ENCODE assay signal across 9 cellular contexts in genomic region chr17:82882715-82883446, GRCh38. TPM values are rescaled to one million over a fixed set of nuclear protein-coding genes. Genes with fewer than 3 reads are reported as not detected.
DNase-seq lines count a peak whose midpoint lies in the region; ATAC-seq and TF ChIP-seq lines count a peak whose summit lies in the region.
"Had no signal": no experiment of that assay in that cellular context is flagged by ENCODE, and none has a peak within 500 bp of the region (broad histone marks: within the 10 kb centered on the region; RNA-seq: fewer than 3 reads in every experiment).

No MANE protein-coding gene starts in this region.

- DNase-seq in left cardiac atrium (no peak), cardiac septum (ENCODE audit: low spot score) (no peak), sigmoid colon (no peak), 8988T (no peak), GM23248 (no peak)

- H3K9me2 ChIP-seq in GM23248 (ENCODE audit: insufficient read depth): no peaks in the 10 kb centered on the region

- H3F3A ChIP-seq in GM23248 (ENCODE audit: insufficient read depth): 0 out of 2 replicates have a peak, but pooled peaks cover 4% of the 10 kb centered on the region

- H3K9ac ChIP-seq in GM23248: no peak overlapping the region

- peak overlapping the region; percentile 95 for H3K27ac Mint-ChIP-seq in activated naive CD8-positive, alpha-beta T cell

- TF ChIP-seq EP300 in sigmoid colon (IDR thresholded peaks at IDR 0.05): no peak

- TF ChIP-seq POLR2A in sigmoid colon (IDR thresholded peaks at IDR 0.05): no peak

- no peak overlapping the region for H2AFZ ChIP-seq in GM23248

- in situ Hi-C loops in GM23248 (cut with MboI): no loop called here

- H3K36me3 ChIP-seq in sigmoid colon (no peaks in the 10 kb centered on the region), GM23248 (ENCODE audit: low read depth) (no peaks in the 10 kb centered on the region)

- TF ChIP-seq CTCF in sigmoid colon (IDR thresholded peaks at IDR 0.05): no peak

- H3K79me2 ChIP-seq in GM23248 (ENCODE audit: insufficient read depth): no peaks in the 10 kb centered on the region; the same call in 1 of the 2 replicates

- intact Hi-C loops in left cardiac atrium (cut with DNase I) (no loop called here), cardiac septum (cut with DNase I) (no loop called here), sigmoid colon (cut with DNase I) (no loop called here)

- no peak overlapping the region for H3K4me2 ChIP-seq in GM23248 (ENCODE audit: unreplicated experiment)

- H3K27ac ChIP-seq in sigmoid colon (peak overlapping the region in 3 of 4 donors; percentile 23 to 58 (median 35)), GM23248 (no peak overlapping the region)

- H3K4me3 Mint-ChIP-seq in activated naive CD8-positive, alpha-beta T cell: peak overlapping the region; percentile 83

- 22 to 62% methylated on average over 39 of the region's 39 CpGs for WGBS in sigmoid colon, 2 donors
- WGBS in GM23248 (ENCODE audit: low coverage in 1 of 2, low lambda C conversion rate in 2 of 2, missing lambda C conversion rate in 2 of 2), 2 experiments: 92 to 94% methylated on average over 36 to 39 of the region's 39 CpGs

- H3K27me3 Mint-ChIP-seq in activated naive CD8-positive, alpha-beta T cell: no peaks in the 10 kb centered on the region

- H3K4me1 Mint-ChIP-seq in activated naive CD8-positive, alpha-beta T cell (ENCODE audit: low read depth): peaks cover 82% of the 10 kb centered on the region

- ATAC-seq in left cardiac atrium: peak; percentile 10 to 35
- no peak for ATAC-seq in HG03108 (IDR thresholded peaks at IDR 0.05; ENCODE audit: unreplicated experiment)
- no peak for ATAC-seq in HG03342 (IDR thresholded peaks at IDR 0.05; ENCODE audit: unreplicated experiment)

- H3K9me3 Mint-ChIP-seq in activated naive CD8-positive, alpha-beta T cell (ENCODE audit: low read depth): no peaks in the 10 kb centered on the region

- H3K4me3 ChIP-seq in sigmoid colon (no peak overlapping the region), GM23248 (no peak overlapping the region)

- peaks cover 0 to 28% (median 19%) of the 10 kb centered on the region in 4 donors for H3K4me1 ChIP-seq in sigmoid colon
- peaks cover 12% of the 10 kb centered on the region for H3K4me1 ChIP-seq in GM23248 (ENCODE audit: insufficient read depth)

- H3K9me3 ChIP-seq in sigmoid colon (no peaks in the 10 kb centered on the region), GM23248 (ENCODE audit: low read depth) (no peaks in the 10 kb centered on the region)

- H3K27me3 ChIP-seq in sigmoid colon: no peaks in the 10 kb centered on the region
- H3K27me3 ChIP-seq in GM23248 (replicated peaks; ENCODE audit: insufficient read depth): no peaks in the 10 kb centered on the region

- no peaks in the 10 kb centered on the region for H4K20me1 ChIP-seq in GM23248 (ENCODE audit: insufficient read depth)

- H3K36me3 Mint-ChIP-seq in activated naive CD8-positive, alpha-beta T cell: peaks cover 10% of the 10 kb centered on the region

RNA-seq across cellular contexts. Expression of gene ZNF750, which starts 43.1 kb away (rescaled TPM):
- total RNA-seq in left cardiac atrium (not detected), cardiac septum (not detected), sigmoid colon (not detected)
- polyA plus RNA-seq in sigmoid colon (under 1 TPM in 1 of 3 donors, not detected in 2; 0.01 TPM), GM23248 (2016; fragmentation: Nextera tagmentation; extraction: Ambion mirVana) (0.11 TPM in 1 of 2 replicates, not detected in the other)
- not detected in 2 replicates for total RNA-seq in GM23248 (2014; rRNA removed; shearing (Covaris generic))
- polyA plus RNA-seq: neural cell had no signal

Comparison
In these comparisons a context has a peak if more than half of its experiments do, and no peak if none do; other contexts are left out.
1. ATAC-seq: peak in left cardiac atrium (2 of 2); none in HG03108 (single experiment) and HG03342 (single experiment).